28 cellular contexts compared by ENCODE assay signal in genomic region chr7:20346577-20346976, GRCh38.
"Had no signal": no experiment of that assay in that cellular context is flagged by ENCODE, and none has a peak within 500 bp of the region (broad histone marks: within the 10 kb centered on the region; RNA-seq: fewer than 3 reads in every experiment).

No MANE protein-coding gene starts in this region.

- H3K27ac ChIP-seq: left lung, lower lobe of right lung, ovary, prostate gland, stomach, thyroid gland, upper lobe of right lung had no signal

- H3K4me1 Mint-ChIP-seq: naive B cell; natural killer cell; stimulated activated naive B cell treated with anti-CD40 and anti-IgM and Interleukin-4, amounts not matched to agents 10 μg/mL and 1 μg/mL and 100 μg/mL, for 72 hours had no signal

- H3K9me3 ChIP-seq: left lung, lower lobe of right lung, ovary, prostate gland, stomach, testis, thyroid gland, upper lobe of right lung had no signal

- DNase-seq: hypothalamus; islet precursor cell; kidney glomerular epithelial cell; left cardiac atrium; left lung; lower lobe of right lung; mesenchymal stem cell; naive B cell; natural killer cell; ovary; posterior cingulate gyrus; retina; right cardiac atrium; stimulated activated CD4-positive, alpha-beta T cell treated with anti-CD3 and anti-CD28 coated beads, Interleukin-12 subunit alpha, Interleukin-12 subunit beta, amount 100 ng/mL, for 4 hours; stimulated activated CD4-positive, alpha-beta T cell treated with anti-CD3 and anti-CD28 coated beads, Interleukin-15, amount 100 ng/mL, for 24 hours; stimulated activated CD4-positive, alpha-beta T cell treated with anti-CD3 and anti-CD28 coated beads, Interleukin-2, amount 100 ng/mL, for 24 hours; stimulated activated CD4-positive, alpha-beta T cell treated with anti-CD3 and anti-CD28 coated beads, Interleukin-4, amount 100 ng/mL, for 1 hour; stimulated activated naive B cell treated with anti-CD40 and anti-IgM and Interleukin-4, amounts not matched to agents 10 μg/mL and 1 μg/mL and 100 μg/mL, for 72 hours; stimulated activated naive CD8-positive, alpha-beta T cell treated with anti-CD3 and anti-CD28 coated beads, Interleukin-15, Interleukin-2, amounts not matched to agents 100 U/mL and 50 U/mL, for 24 hours; stomach; testis; thyroid gland; trophoblast cell; upper lobe of right lung had no signal

- H3K4me3 Mint-ChIP-seq: mesothelial cell of epicardium; naive B cell; natural killer cell; stimulated activated naive B cell treated with anti-CD40 and anti-IgM and Interleukin-4, amounts not matched to agents 10 μg/mL and 1 μg/mL and 100 μg/mL, for 72 hours had no signal

- H3K27me3 ChIP-seq: left lung, ovary, stomach, testis, thyroid gland, upper lobe of right lung had no signal

- H3K27ac Mint-ChIP-seq: mesothelial cell of epicardium; naive B cell; natural killer cell; stimulated activated naive B cell treated with anti-CD40 and anti-IgM and Interleukin-4, amounts not matched to agents 10 μg/mL and 1 μg/mL and 100 μg/mL, for 72 hours had no signal

- ATAC-seq: left lung; lower lobe of right lung; natural killer cell; right cardiac atrium; sciatic nerve; stimulated activated naive B cell treated with anti-CD40 and anti-IgM and Interleukin-4, amounts not matched to agents 10 μg/mL and 1 μg/mL and 100 μg/mL, for 72 hours; stimulated activated naive CD8-positive, alpha-beta T cell treated with anti-CD3 and anti-CD28 coated beads, Interleukin-15, Interleukin-2, amounts not matched to agents 100 U/mL and 50 U/mL, for 24 hours; upper lobe of right lung had no signal

- H3K9me3 Mint-ChIP-seq: naive B cell; stimulated activated naive B cell treated with anti-CD40 and anti-IgM and Interleukin-4, amounts not matched to agents 10 μg/mL and 1 μg/mL and 100 μg/mL, for 72 hours had no signal

- H3K36me3 Mint-ChIP-seq: naive B cell; natural killer cell; stimulated activated naive B cell treated with anti-CD40 and anti-IgM and Interleukin-4, amounts not matched to agents 10 μg/mL and 1 μg/mL and 100 μg/mL, for 72 hours had no signal

- H3K36me3 ChIP-seq: left lung, lower lobe of right lung, ovary, prostate gland, stomach, thyroid gland, upper lobe of right lung had no signal

- H3K4me3 ChIP-seq: left lung, lower lobe of right lung, ovary, prostate gland, skin epidermis, stomach, testis, thyroid gland, upper lobe of right lung had no signal

- H3K4me1 ChIP-seq: left lung, prostate gland, upper lobe of right lung had no signal
